Comparison of ENCODE assay signal across 11 cellular contexts in the genomic region with DNA sequence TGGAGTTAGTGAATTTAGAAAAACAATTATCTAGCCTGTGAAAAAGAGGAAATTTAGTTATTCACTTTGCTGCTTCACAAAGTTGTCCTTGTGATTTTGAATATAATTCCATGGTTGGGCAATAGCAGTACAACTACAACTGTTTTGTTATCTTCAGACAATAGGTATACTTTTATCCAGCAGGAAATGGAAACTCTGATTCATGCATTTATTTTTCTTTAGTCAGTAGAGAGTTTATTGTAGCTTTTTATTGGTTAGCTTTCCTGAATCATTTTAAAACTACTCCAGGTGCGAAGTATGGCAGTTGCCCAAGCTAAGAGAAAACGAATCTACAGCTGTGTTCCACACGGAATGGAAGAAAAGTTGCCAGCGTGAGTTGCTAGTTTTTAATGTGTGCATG.
DNase-seq lines count a peak whose midpoint lies in the region; ATAC-seq and TF ChIP-seq lines count a peak whose summit lies in the region.
"Had no signal": no experiment of that assay in that cellular context is flagged by ENCODE, and none has a peak within 500 bp of the region (broad histone marks: within the 10 kb centered on the region; RNA-seq: fewer than 3 reads in every experiment).

No MANE protein-coding gene starts in this region.

- H3K36me3 Mint-ChIP-seq in activated T-helper 2 cell treated with anti-CD3 and anti-CD28 coated beads, Interferon-gamma antibody, Interleukin-2, Interleukin-4, amounts not matched to agents 10 μg/mL and 5 μg/mL and 100 μg/mL, durations not matched to agents 14 hours and 24 hours and 36 hours (ENCODE audit: low read depth), result no peaks in the 10 kb centered on the region
- no peaks in the 10 kb centered on the region for H3K36me3 Mint-ChIP-seq in stimulated activated memory B cell treated with anti-CD40 and anti-IgM and Interleukin-4, amounts not matched to agents 10 μg/mL and 1 μg/mL and 100 μg/mL, for 72 hours
- H3K36me3 Mint-ChIP-seq: natural killer cell treated with Interleukin-12 subunit alpha and Interleukin-12 subunit beta and Interleukin-15 and Interleukin-18, amount 100 ng/mL, for 72 hours; T-cell had no signal

- H3K27me3 ChIP-seq in brain microvascular endothelial cell (replicated peaks), result no peaks in the 10 kb centered on the region
- peaks cover 4% of the 10 kb centered on the region for H3K27me3 ChIP-seq in transverse colon
- H3K27me3 ChIP-seq: gastrocnemius medialis had no signal

- TF ChIP-seq CTCF in brain microvascular endothelial cell (IDR thresholded peaks at IDR 0.05; ENCODE audit: low read depth, low read length, missing control alignments), result no peak
- no peak for TF ChIP-seq CTCF in transverse colon (IDR thresholded peaks at IDR 0.05)

- TF ChIP-seq POLR2A in transverse colon (IDR thresholded peaks at IDR 0.05), result no peak

- peaks cover 5% of the 10 kb centered on the region for H3K4me1 Mint-ChIP-seq in activated T-helper 2 cell treated with anti-CD3 and anti-CD28 coated beads, Interferon-gamma antibody, Interleukin-2, Interleukin-4, amounts not matched to agents 10 μg/mL and 5 μg/mL and 100 μg/mL, durations not matched to agents 14 hours and 24 hours and 36 hours (ENCODE audit: low read depth)
- H3K4me1 Mint-ChIP-seq in stimulated activated memory B cell treated with anti-CD40 and anti-IgM and Interleukin-4, amounts not matched to agents 10 μg/mL and 1 μg/mL and 100 μg/mL, for 72 hours, result no peaks in the 10 kb centered on the region
- H3K4me1 Mint-ChIP-seq: T-cell had no signal

- peaks cover 8 to 35% (median 29%) of the 10 kb centered on the region in 4 donors for H3K4me1 ChIP-seq in transverse colon

- no peak overlapping the region for H3K27ac Mint-ChIP-seq in activated T-helper 2 cell treated with anti-CD3 and anti-CD28 coated beads, Interferon-gamma antibody, Interleukin-2, Interleukin-4, amounts not matched to agents 10 μg/mL and 5 μg/mL and 100 μg/mL, durations not matched to agents 14 hours and 24 hours and 36 hours
- no peak overlapping the region for H3K27ac Mint-ChIP-seq in stimulated activated memory B cell treated with anti-CD40 and anti-IgM and Interleukin-4, amounts not matched to agents 10 μg/mL and 1 μg/mL and 100 μg/mL, for 72 hours
- H3K27ac Mint-ChIP-seq: natural killer cell treated with Interleukin-12 subunit alpha and Interleukin-12 subunit beta and Interleukin-15 and Interleukin-18, amount 100 ng/mL, for 72 hours; T-cell had no signal

- H3K27ac ChIP-seq in brain microvascular endothelial cell, result peak overlapping the region; percentile 46
- peak overlapping the region; percentile 67 to 78 (median 74) for H3K27ac ChIP-seq in transverse colon

- H3K36me3 ChIP-seq in brain microvascular endothelial cell (replicated peaks) (peaks cover 5% of the 10 kb centered on the region), transverse colon (no peaks in the 10 kb centered on the region)
- H3K36me3 ChIP-seq: gastrocnemius medialis had no signal

- H3K9me3 Mint-ChIP-seq in activated T-helper 2 cell treated with anti-CD3 and anti-CD28 coated beads, Interferon-gamma antibody, Interleukin-2, Interleukin-4, amounts not matched to agents 10 μg/mL and 5 μg/mL and 100 μg/mL, durations not matched to agents 14 hours and 24 hours and 36 hours, result no peaks in the 10 kb centered on the region
- H3K9me3 Mint-ChIP-seq in stimulated activated memory B cell treated with anti-CD40 and anti-IgM and Interleukin-4, amounts not matched to agents 10 μg/mL and 1 μg/mL and 100 μg/mL, for 72 hours, result no peaks in the 10 kb centered on the region
- H3K9me3 Mint-ChIP-seq: natural killer cell treated with Interleukin-12 subunit alpha and Interleukin-12 subunit beta and Interleukin-15 and Interleukin-18, amount 100 ng/mL, for 72 hours; T-cell had no signal

- no peaks in the 10 kb centered on the region for H3K9me3 ChIP-seq in transverse colon
- H3K9me3 ChIP-seq: gastrocnemius medialis had no signal

- WGBS in transverse colon (ENCODE audit: low coverage in 1 of 2), 2 donors, result 10 to 28% methylated on average over 4 of the region's 4 CpGs

- peaks cover 11% of the 10 kb centered on the region for H3K27me3 Mint-ChIP-seq in activated T-helper 2 cell treated with anti-CD3 and anti-CD28 coated beads, Interferon-gamma antibody, Interleukin-2, Interleukin-4, amounts not matched to agents 10 μg/mL and 5 μg/mL and 100 μg/mL, durations not matched to agents 14 hours and 24 hours and 36 hours (ENCODE audit: low read depth)
- no peaks in the 10 kb centered on the region for H3K27me3 Mint-ChIP-seq in stimulated activated memory B cell treated with anti-CD40 and anti-IgM and Interleukin-4, amounts not matched to agents 10 μg/mL and 1 μg/mL and 100 μg/mL, for 72 hours

- H3K4me3 ChIP-seq in brain microvascular endothelial cell (ENCODE audit: low read depth, low read length) (no peak overlapping the region), transverse colon (no peak overlapping the region)
- H3K4me3 ChIP-seq: gastrocnemius medialis had no signal

- DNase-seq in NCI-H2196 (lab: John Stamatoyannopoulos, UW; ENCODE audit: unreplicated experiment) (peak; percentile 35), NCI-H2196 treated with DMSO at 0.1 percent for 48 hours (lab: John Stamatoyannopoulos, UW; ENCODE audit: unreplicated experiment) (no peak), brain microvascular endothelial cell (no peak), left colon (peak; percentile 22 to 53), transverse colon (peak; percentile 30)
- DNase-seq in activated T-helper 2 cell treated with anti-CD3 and anti-CD28 coated beads, Interferon-gamma antibody, Interleukin-2, Interleukin-4, amounts not matched to agents 10 μg/mL and 5 μg/mL and 100 μg/mL, durations not matched to agents 14 hours and 24 hours and 36 hours (ENCODE audit: low spot score), result no peak
- DNase-seq: gastrocnemius medialis, T-cell had no signal

- ATAC-seq in left colon (peak; percentile 93), GM21526 (IDR thresholded peaks at IDR 0.05; ENCODE audit: low FRiP score, unreplicated experiment) (no peak)
- no peak for ATAC-seq in stimulated activated memory B cell treated with anti-CD40 and anti-IgM and Interleukin-4, amounts not matched to agents 10 μg/mL and 1 μg/mL and 100 μg/mL, for 72 hours
- ATAC-seq: natural killer cell treated with Interleukin-12 subunit alpha and Interleukin-12 subunit beta and Interleukin-15 and Interleukin-18, amount 100 ng/mL, for 72 hours; T-cell had no signal

- intact Hi-C loops in left colon (cut with DNase I, micrococcal nuclease), result no loop called here
- intact Hi-C loops in transverse colon (cut with DNase I; ENCODE audit: low total_unique reads), result no loop called here
- intact Hi-C loops in activated T-helper 2 cell treated with anti-CD3 and anti-CD28 coated beads, Interferon-gamma antibody, Interleukin-2, Interleukin-4, amounts not matched to agents 10 μg/mL and 5 μg/mL and 100 μg/mL, durations not matched to agents 14 hours and 24 hours and 36 hours (cut with micrococcal nuclease), result no loop called here

- in situ Hi-C loops in brain microvascular endothelial cell (cut with HindIII; ENCODE audit: low pct_ligation_motif_present, low sequenced_read_pairs), result no loop called here
- in situ Hi-C loops in transverse colon (cut with MboI; ENCODE audit: low pct_ligation_motif_present in 1 of 4, low pct_unique_long_range_greater_than_20kb in 1 of 4, low sequenced_read_pairs in 3 of 4), result no loop called here

- TF ChIP-seq EP300 in transverse colon (IDR thresholded peaks at IDR 0.05; ENCODE audit: low read depth), result no peak

- H3K4me3 Mint-ChIP-seq in activated T-helper 2 cell treated with anti-CD3 and anti-CD28 coated beads, Interferon-gamma antibody, Interleukin-2, Interleukin-4, amounts not matched to agents 10 μg/mL and 5 μg/mL and 100 μg/mL, durations not matched to agents 14 hours and 24 hours and 36 hours (ENCODE audit: low read depth), result no peak overlapping the region
- no peak overlapping the region for H3K4me3 Mint-ChIP-seq in stimulated activated memory B cell treated with anti-CD40 and anti-IgM and Interleukin-4, amounts not matched to agents 10 μg/mL and 1 μg/mL and 100 μg/mL, for 72 hours
- H3K4me3 Mint-ChIP-seq: natural killer cell treated with Interleukin-12 subunit alpha and Interleukin-12 subunit beta and Interleukin-15 and Interleukin-18, amount 100 ng/mL, for 72 hours; T-cell had no signal

Comparison
In these comparisons a context has a peak if more than half of its experiments do, and no peak if none do; other contexts are left out.
1. DNase-seq: peak in NCI-H2196 (single experiment), left colon (2 of 2) and transverse colon (single experiment); none in NCI-H2196 treated with DMSO at 0.1 percent for 48 hours (single experiment), brain microvascular endothelial cell (single experiment) and activated T-helper 2 cell treated with anti-CD3 and anti-CD28 coated beads, Interferon-gamma antibody, Interleukin-2, Interleukin-4, amounts not matched to agents 10 μg/mL and 5 μg/mL and 100 μg/mL, durations not matched to agents 14 hours and 24 hours and 36 hours (single experiment).